ENCODE assay signal across 8 cellular contexts in the genomic region with DNA sequence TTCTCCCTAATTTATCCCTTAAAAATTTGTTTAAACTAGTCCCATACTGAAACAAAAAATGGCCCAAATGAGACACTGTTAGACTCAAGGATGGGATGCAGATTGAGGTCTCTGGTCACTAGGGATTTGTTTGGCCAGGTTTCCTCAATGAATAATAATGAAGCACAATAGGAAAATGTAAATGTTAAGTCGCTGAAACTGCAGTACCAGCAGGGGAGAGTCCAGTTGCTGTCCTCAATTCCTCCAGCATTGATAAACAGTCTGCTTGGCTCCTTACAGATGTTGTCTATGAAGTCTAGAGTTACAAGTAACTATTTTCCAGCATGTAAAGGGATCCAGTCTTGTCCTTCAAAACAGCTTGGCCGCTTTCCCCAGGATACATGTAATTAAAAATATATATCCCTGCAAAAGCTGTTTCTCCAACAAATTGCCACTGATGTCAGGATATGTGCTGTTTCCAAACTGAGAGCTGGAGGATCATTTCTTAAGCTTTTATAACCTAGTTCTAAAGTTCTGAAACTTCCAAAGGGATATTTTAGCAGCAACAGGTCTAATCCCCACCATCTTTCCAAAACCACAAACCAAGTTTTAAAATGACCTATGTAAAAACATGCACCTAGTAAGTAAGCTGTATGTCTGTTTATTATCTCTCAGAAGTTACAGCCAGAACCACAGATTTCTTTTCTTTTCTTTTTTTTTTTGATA. TPM values are rescaled to one million over a fixed set of nuclear protein-coding genes. Genes with fewer than 3 reads are reported as not detected.
A peak's percentile ranks its signal among the peaks of the same experiment; 100 is the strongest.
DNase-seq lines count a peak whose midpoint lies in the region; ATAC-seq and TF ChIP-seq lines count a peak whose summit lies in the region.

No MANE protein-coding gene starts in this region.

- 52% methylated on average over 2 of the region's 2 CpGs for WGBS in right lobe of liver (ENCODE audit: insufficient coverage, low coverage, low lambda C conversion rate, missing lambda C conversion rate)
- 28 to 40% (median 30%) methylated on average over 2 of the region's 2 CpGs for WGBS in stomach, 5 donors

- peak overlapping the region; percentile 83 to 93 (median 84) for H3K4me3 Mint-ChIP-seq in brain

- H3K27me3 ChIP-seq in right lobe of liver (no peaks in the 10 kb centered on the region), stomach (peaks cover 0 to 10% (median 4%) of the 10 kb centered on the region in 3 donors)

- no peak for TF ChIP-seq EP300 in stomach (IDR thresholded peaks at IDR 0.05)

- DNase-seq in HCEC 1CT (peak; percentile 44), right lobe of liver (no peak), stomach (no peak), GM19240 (ENCODE audit: insufficient read length, low spot score) (no peak)
- no peak for DNase-seq in activated CD4-positive, alpha-beta T cell treated with anti-CD3 and anti-CD28 coated beads, Interleukin-2, amount 50 U/mL, for 4 hours

- intact Hi-C loops in right lobe of liver (cut with DNase I) (no loop called here), stomach (cut with DNase I; ENCODE audit: low total_unique reads) (loop anchor here (10.0 kb wide), 1 partner anchor 82 kb away; the partner anchor contains the start of gene TMEM135)

- H3K4me3 ChIP-seq in right lobe of liver (peak overlapping the region; percentile 81 to 86 (median 85)), stomach (peak overlapping the region; percentile 84 to 97 (median 90))

- H3K4me1 Mint-ChIP-seq in brain, result peaks cover 71% of the 10 kb centered on the region

- H3K27me3 Mint-ChIP-seq in brain, result peaks cover 6% of the 10 kb centered on the region

- H3K9me3 Mint-ChIP-seq in brain, result no peaks in the 10 kb centered on the region

- H3K27ac Mint-ChIP-seq in brain, result peak overlapping the region in 2 of 5 experiments; percentile 70 to 78

- peak overlapping the region in 2 of 3 donors; percentile 17 to 74 for H3K27ac ChIP-seq in right lobe of liver
- H3K27ac ChIP-seq in stomach, result peak overlapping the region in 4 of 5 donors; percentile 23 to 93 (median 92)

- TF ChIP-seq CTCF in brain (conservative IDR thresholded peaks at IDR 0.05) (no peak), right lobe of liver (IDR thresholded peaks at IDR 0.05) (no peak), stomach (IDR thresholded peaks at IDR 0.05) (no peak)

- H3K4me1 ChIP-seq in right lobe of liver (peaks cover 0 to 7% (median 0%) of the 10 kb centered on the region in 4 donors), stomach (peaks cover 40 to 79% (median 63%) of the 10 kb centered on the region in 4 donors)

- H3K36me3 ChIP-seq in right lobe of liver, result peaks cover 0 to 7% (median 0%) of the 10 kb centered on the region in 4 donors
- peaks cover 0 to 14% (median 6%) of the 10 kb centered on the region in 4 donors for H3K36me3 ChIP-seq in stomach

- ATAC-seq in right lobe of liver (no peak), GM21447 (IDR thresholded peaks at IDR 0.05; ENCODE audit: unreplicated experiment) (no peak), HG02973 (IDR thresholded peaks at IDR 0.05; ENCODE audit: unreplicated experiment) (no peak)

- TF ChIP-seq POLR2A in right lobe of liver (IDR thresholded peaks at IDR 0.05) (no peak), stomach (IDR thresholded peaks at IDR 0.05) (no peak)

- H3K36me3 Mint-ChIP-seq in brain, result peaks cover 26% of the 10 kb centered on the region

- H3K9me3 ChIP-seq in right lobe of liver (no peaks in the 10 kb centered on the region), stomach (no peaks in the 10 kb centered on the region)

RNA-seq across cellular contexts. Expression of gene FZD4, which starts 2.1 kb away (rescaled TPM):
- 2.9 TPM for polyA plus RNA-seq in brain (ENCODE audit: insufficient read depth, low read depth, low replicate concordance)
- total RNA-seq in right lobe of liver, result 10 to 100 TPM; 12.5 to 26.1 (median 17.1) TPM
- total RNA-seq in stomach, result 10 to 100 TPM in 4 of 5 donors, 1 to 10 TPM in 1; 6.1 to 55.8 (median 18.1) TPM
- 1 to 10 TPM; 2.4 to 4.7 (median 2.7) TPM for polyA plus RNA-seq in stomach
